22 cellular contexts compared by ENCODE assay signal in the genomic region with DNA sequence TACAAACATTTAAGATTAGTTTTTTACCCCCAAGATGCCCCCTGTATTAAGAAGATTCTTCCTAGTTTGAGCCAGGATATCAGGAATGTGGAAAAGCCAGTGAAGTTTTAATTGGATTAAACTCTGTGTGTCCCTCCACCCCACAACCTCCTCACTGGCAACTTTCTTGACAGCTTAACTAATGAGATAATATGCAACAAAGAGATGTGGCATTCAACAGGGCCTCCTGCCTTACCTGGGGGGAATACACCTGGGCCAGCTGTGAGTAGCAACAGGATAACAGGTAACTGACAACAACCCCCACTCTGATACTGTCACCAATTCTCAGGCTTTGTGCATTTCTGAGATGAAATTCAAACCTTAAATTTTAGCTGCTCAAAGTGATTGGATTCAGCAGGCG.
"Had no signal": no experiment of that assay in that cellular context is flagged by ENCODE, and none has a peak within 500 bp of the region (broad histone marks: within the 10 kb centered on the region; RNA-seq: fewer than 3 reads in every experiment).

No MANE protein-coding gene starts in this region.

- H3K4me2 ChIP-seq: KMS-11 had no signal

- H3K9me3 ChIP-seq: SJSA1 had no signal

- H3K27ac Mint-ChIP-seq: IgD-negative memory B cell had no signal

- H3K4me3 Mint-ChIP-seq: IgD-negative memory B cell had no signal

- H3K36me3 Mint-ChIP-seq: IgD-negative memory B cell had no signal

- H3K36me3 ChIP-seq: SJSA1 had no signal

- FAIRE-seq: HTR-8/SVneo, K562, RCC 7860 had no signal

- H3K4me1 ChIP-seq: SJSA1 had no signal

- H3K4me1 Mint-ChIP-seq: IgD-negative memory B cell had no signal

- DNase-seq: Kasumi-1, MM.1S, NCI-H1092 treated with DMSO at 0.1 percent for 48 hours, NCI-H1436, NCI-H187, NCI-H2029 treated with DMSO at 0.1 percent for 48 hours, NCI-H2171 treated with DMSO at 0.1 percent for 48 hours, NCI-H345, NCI-H446 treated with DMSO at 0.1 percent for 48 hours, NCI-H510A treated with DMSO at 0.1 percent for 48 hours, NCI-H526, Right ventricle myocardium superior, RPMI8226, SIG-M5 had no signal

- H3K27ac ChIP-seq: HL-60, KMS-11, SJSA1, SK-N-MC had no signal

- ATAC-seq: K562 had no signal

- H3K4me3 ChIP-seq: K562, SJSA1, SK-N-MC had no signal

- H3K9ac ChIP-seq: KMS-11 had no signal
